1 cellular context compared by ENCODE assay signal in genomic region chr16:57473176-57473840, GRCh38.
TF ChIP-seq lines count a peak whose summit lies in the region.

No MANE protein-coding gene starts in this region.

TF ChIP-seq in SK-N-SH treated with all-trans-retinoic acid at 6 μM for 48 hours, 23 proteins besides CTCF, POLR2A, EP300 and RAD21 (continued from another document):
- TF ChIP-seq PATZ1 (CRISPR knock-in tag; IDR thresholded peaks at IDR 0.05; ENCODE audit: borderline replicate concordance): no peak
- no peak for TF ChIP-seq TOX (CRISPR knock-in tag; IDR thresholded peaks at IDR 0.05; ENCODE audit: borderline replicate concordance)
